ENCODE assay signal across 1 cellular context in the genomic region with DNA sequence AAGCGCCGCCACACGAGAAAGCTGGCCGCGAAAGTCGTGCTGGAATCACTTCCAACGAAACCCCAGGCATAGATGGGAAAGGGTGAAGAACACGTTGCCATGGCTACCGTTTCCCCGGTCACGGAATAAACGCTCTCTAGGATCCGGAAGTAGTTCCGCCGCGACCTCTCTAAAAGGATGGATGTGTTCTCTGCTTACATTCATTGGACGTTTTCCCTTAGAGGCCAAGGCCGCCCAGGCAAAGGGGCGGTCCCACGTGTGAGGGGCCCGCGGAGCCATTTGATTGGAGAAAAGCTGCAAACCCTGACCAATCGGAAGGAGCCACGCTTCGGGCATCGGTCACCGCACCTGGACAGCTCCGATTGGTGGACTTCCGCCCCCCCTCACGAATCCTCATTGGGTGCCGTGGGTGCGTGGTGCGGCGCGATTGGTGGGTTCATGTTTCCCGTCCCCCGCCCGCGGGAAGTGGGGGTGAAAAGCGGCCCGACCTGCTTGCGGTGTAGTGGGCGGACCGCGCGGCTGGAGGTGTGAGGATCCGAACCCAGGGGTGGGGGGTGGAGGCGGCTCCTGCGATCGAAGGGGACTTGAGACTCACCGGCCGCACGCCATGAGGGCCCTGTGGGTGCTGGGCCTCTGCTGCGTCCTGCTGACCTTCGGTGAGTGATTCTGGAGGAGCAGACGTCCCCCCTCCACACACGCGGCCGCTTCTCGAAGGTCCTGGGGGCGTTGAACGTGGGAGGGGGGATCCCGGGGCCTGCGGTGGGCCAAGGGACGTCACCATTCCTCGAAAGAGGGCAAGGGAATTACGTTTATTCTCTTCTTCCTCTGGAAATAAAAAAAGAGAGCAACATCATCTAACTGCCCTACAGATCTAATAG.
A peak's percentile ranks its signal among the peaks of the same experiment; 100 is the strongest.
TF ChIP-seq lines count a peak whose summit lies in the region.

Gene HSP90B1, plus strand, starts transcription at position 502 of the 878 bp plus-strand sequence. Its CDS starts 106 bp downstream, at position 608.

TF ChIP-seq in HEK293, 187 proteins besides CTCF, POLR2A, EP300 and RAD21 (continued from another document and continues in another):
- TF ChIP-seq ZNF394 (tag by site-specific recombination; IDR thresholded peaks at IDR 0.05; ENCODE audit: borderline replicate concordance) (no peak), ZBTB17 (tag by site-specific recombination; IDR thresholded peaks at IDR 0.05) (peak; percentile 20; the same call in 1 of the 2 replicates), ZNF473 (tag by site-specific recombination; IDR thresholded peaks at IDR 0.05) (no peak), KLF1 (tag by site-specific recombination; IDR thresholded peaks at IDR 0.05) (peak; percentile 60), TCF7L2 (IDR thresholded peaks at IDR 0.05; ENCODE audit: borderline replicate concordance, low read depth, low read length) (no peak), ZNF292 (tag by site-specific recombination; IDR thresholded peaks at IDR 0.05; ENCODE audit: borderline replicate concordance, low read depth) (no peak), PRDM10 (tag by site-specific recombination; IDR thresholded peaks at IDR 0.05) (peak; percentile 79), GLIS1 (tag by site-specific recombination; IDR thresholded peaks at IDR 0.05) (peak; percentile 76), GLI4 (tag by site-specific recombination; IDR thresholded peaks at IDR 0.05) (no peak), ZNF169 (tag by site-specific recombination; IDR thresholded peaks at IDR 0.05) (no peak), ZNF792 (tag by site-specific recombination; IDR thresholded peaks at IDR 0.05) (peak; percentile 79; the same call in 1 of the 2 replicates), ZNF580 (tag by site-specific recombination; IDR thresholded peaks at IDR 0.05) (peak; percentile 13; the same call in 1 of the 2 replicates), PATZ1 (tag by site-specific recombination; IDR thresholded peaks at IDR 0.05) (peak; percentile 98), ZBTB11 (tag by site-specific recombination; conservative IDR thresholded peaks at IDR 0.05; ENCODE audit: low read depth) (0 out of 2 replicates have a peak, but pooled peaks have one; percentile 10), MYNN (tag by site-specific recombination; IDR thresholded peaks at IDR 0.05; ENCODE audit: borderline replicate concordance) (peak; percentile 95), ZNF16 (tag by site-specific recombination; IDR thresholded peaks at IDR 0.05; ENCODE audit: low read depth) (no peak), ZNF768 (tag by site-specific recombination; IDR thresholded peaks at IDR 0.05) (no peak), ZNF416 (tag by site-specific recombination; IDR thresholded peaks at IDR 0.05) (no peak), ZBTB7A (tag by site-specific recombination; IDR thresholded peaks at IDR 0.05; ENCODE audit: low read depth) (no peak), SP3 (tag by site-specific recombination; IDR thresholded peaks at IDR 0.05) (peak; percentile 89), ZNF791 (tag by site-specific recombination; IDR thresholded peaks at IDR 0.05) (no peak), ZNF561 (tag by site-specific recombination; IDR thresholded peaks at IDR 0.05; ENCODE audit: borderline replicate concordance) (peak; percentile 71; the same call in 1 of the 2 replicates), ZNF785 (tag by site-specific recombination; IDR thresholded peaks at IDR 0.05) (0 out of 2 replicates have a peak, but pooled peaks have one; percentile 19), ZSCAN30 (tag by site-specific recombination; IDR thresholded peaks at IDR 0.05) (0 out of 2 replicates have a peak, but pooled peaks have one; percentile 45), MZF1 (tag by site-specific recombination; IDR thresholded peaks at IDR 0.05; ENCODE audit: borderline replicate concordance) (no peak), ZNF146 (tag by site-specific recombination; IDR thresholded peaks at IDR 0.05) (no peak), HOXD13 (CRISPR knock-in tag; IDR thresholded peaks at IDR 0.05; ENCODE audit: borderline replicate concordance) (no peak), ZNF639 (tag by site-specific recombination; IDR thresholded peaks at IDR 0.05) (0 out of 2 replicates have a peak, but pooled peaks have one; percentile 33), ZNF10 (tag by site-specific recombination; IDR thresholded peaks at IDR 0.05) (no peak; the same call in 1 of the 2 replicates), ZSCAN23 (tag by site-specific recombination; IDR thresholded peaks at IDR 0.05) (no peak), ZNF239 (tag by site-specific recombination; IDR thresholded peaks at IDR 0.05) (no peak), ZNF423 (tag by site-specific recombination; IDR thresholded peaks at IDR 0.05) (peak; percentile 28; the same call in 1 of the 2 replicates), ZNF501 (tag by site-specific recombination; IDR thresholded peaks at IDR 0.05) (peak; percentile 93), ZNF544 (tag by site-specific recombination; IDR thresholded peaks at IDR 0.05) (no peak), KLF17 (tag by site-specific recombination; IDR thresholded peaks at IDR 0.05) (no peak; the same call in 1 of the 2 replicates)
- TF ChIP-seq, protein P1, sequence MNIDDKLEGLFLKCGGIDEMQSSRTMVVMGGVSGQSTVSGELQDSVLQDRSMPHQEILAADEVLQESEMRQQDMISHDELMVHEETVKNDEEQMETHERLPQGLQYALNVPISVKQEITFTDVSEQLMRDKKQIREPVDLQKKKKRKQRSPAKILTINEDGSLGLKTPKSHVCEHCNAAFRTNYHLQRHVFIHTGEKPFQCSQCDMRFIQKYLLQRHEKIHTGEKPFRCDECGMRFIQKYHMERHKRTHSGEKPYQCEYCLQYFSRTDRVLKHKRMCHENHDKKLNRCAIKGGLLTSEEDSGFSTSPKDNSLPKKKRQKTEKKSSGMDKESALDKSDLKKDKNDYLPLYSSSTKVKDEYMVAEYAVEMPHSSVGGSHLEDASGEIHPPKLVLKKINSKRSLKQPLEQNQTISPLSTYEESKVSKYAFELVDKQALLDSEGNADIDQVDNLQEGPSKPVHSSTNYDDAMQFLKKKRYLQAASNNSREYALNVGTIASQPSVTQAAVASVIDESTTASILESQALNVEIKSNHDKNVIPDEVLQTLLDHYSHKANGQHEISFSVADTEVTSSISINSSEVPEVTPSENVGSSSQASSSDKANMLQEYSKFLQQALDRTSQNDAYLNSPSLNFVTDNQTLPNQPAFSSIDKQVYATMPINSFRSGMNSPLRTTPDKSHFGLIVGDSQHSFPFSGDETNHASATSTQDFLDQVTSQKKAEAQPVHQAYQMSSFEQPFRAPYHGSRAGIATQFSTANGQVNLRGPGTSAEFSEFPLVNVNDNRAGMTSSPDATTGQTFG (tag by site-specific recombination; IDR thresholded peaks at IDR 0.05; ENCODE audit: borderline replicate concordance), result no peak
- TF ChIP-seq, protein P2, sequence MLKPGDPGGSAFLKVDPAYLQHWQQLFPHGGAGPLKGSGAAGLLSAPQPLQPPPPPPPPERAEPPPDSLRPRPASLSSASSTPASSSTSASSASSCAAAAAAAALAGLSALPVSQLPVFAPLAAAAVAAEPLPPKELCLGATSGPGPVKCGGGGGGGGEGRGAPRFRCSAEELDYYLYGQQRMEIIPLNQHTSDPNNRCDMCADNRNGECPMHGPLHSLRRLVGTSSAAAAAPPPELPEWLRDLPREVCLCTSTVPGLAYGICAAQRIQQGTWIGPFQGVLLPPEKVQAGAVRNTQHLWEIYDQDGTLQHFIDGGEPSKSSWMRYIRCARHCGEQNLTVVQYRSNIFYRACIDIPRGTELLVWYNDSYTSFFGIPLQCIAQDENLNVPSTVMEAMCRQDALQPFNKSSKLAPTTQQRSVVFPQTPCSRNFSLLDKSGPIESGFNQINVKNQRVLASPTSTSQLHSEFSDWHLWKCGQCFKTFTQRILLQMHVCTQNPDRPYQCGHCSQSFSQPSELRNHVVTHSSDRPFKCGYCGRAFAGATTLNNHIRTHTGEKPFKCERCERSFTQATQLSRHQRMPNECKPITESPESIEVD (tag by site-specific recombination; IDR thresholded peaks at IDR 0.05), result no peak
- TF ChIP-seq, protein P3, sequence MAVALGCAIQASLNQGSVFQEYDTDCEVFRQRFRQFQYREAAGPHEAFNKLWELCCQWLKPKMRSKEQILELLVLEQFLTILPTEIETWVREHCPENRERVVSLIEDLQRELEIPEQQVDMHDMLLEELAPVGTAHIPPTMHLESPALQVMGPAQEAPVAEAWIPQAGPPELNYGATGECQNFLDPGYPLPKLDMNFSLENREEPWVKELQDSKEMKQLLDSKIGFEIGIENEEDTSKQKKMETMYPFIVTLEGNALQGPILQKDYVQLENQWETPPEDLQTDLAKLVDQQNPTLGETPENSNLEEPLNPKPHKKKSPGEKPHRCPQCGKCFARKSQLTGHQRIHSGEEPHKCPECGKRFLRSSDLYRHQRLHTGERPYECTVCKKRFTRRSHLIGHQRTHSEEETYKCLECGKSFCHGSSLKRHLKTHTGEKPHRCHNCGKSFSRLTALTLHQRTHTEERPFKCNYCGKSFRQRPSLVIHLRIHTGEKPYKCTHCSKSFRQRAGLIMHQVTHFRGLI (tag by site-specific recombination; IDR thresholded peaks at IDR 0.05), result peak; percentile 44; the same call in 1 of the 2 replicates
